In the genomic region with DNA sequence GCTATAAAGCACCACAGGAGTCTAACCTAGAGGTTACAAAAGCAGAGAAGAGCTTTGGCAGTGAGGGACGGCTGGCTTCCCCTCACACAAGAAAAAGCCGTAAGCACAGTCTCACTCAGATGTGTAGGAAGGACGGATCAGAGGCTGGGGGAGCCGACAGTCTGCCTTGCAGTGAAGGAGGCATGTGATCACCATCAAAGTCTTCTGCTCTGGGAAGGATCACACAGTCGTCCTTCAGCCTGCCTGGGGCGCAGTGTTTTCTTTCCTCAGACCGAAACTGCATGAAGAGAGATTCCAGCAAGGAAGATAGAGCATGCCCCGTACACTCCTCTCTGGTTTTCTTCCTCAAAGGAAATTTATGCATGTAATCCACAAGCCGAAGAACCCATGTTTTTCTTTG, we compare ENCODE assay signal across 14 cellular contexts. TPM values are rescaled to one million over a fixed set of nuclear protein-coding genes. Genes with fewer than 3 reads are reported as not detected.
DNase-seq lines count a peak whose midpoint lies in the region; ATAC-seq and TF ChIP-seq lines count a peak whose summit lies in the region.
"Had no signal": no experiment of that assay in that cellular context is flagged by ENCODE, and none has a peak within 500 bp of the region (broad histone marks: within the 10 kb centered on the region; RNA-seq: fewer than 3 reads in every experiment).

No MANE protein-coding gene starts in this region.

- no peak overlapping the region for H3K4me2 ChIP-seq in osteoblast (ENCODE audit: insufficient read depth, low read length)

- H3K27ac Mint-ChIP-seq in HFFc6, result no peak overlapping the region
- H3K27ac Mint-ChIP-seq: CD8-positive, alpha-beta T cell; T-helper 17 cell had no signal

- H3K36me3 ChIP-seq in cardiac muscle cell (peaks cover 30% of the 10 kb centered on the region), left ventricle myocardium inferior (peaks cover 6% of the 10 kb centered on the region), osteoblast (ENCODE audit: insufficient read depth, low read length) (peaks cover 44% of the 10 kb centered on the region)
- H3K36me3 ChIP-seq: thyroid gland had no signal

- peaks cover 11% of the 10 kb centered on the region for H3K4me1 Mint-ChIP-seq in HFFc6 (ENCODE audit: low read depth)
- H3K4me1 Mint-ChIP-seq: T-helper 17 cell had no signal

- no peak overlapping the region for H3K4me3 ChIP-seq in cardiac muscle cell
- peak overlapping the region; percentile 49 for H3K4me3 ChIP-seq in left ventricle myocardium inferior
- no peak overlapping the region for H3K4me3 ChIP-seq in osteoblast (ENCODE audit: insufficient read depth, low read length)
- H3K4me3 ChIP-seq: thyroid gland had no signal

- peak overlapping the region; percentile 83 for H3K27ac ChIP-seq in cardiac muscle cell
- peak overlapping the region; percentile 100 for H3K27ac ChIP-seq in left ventricle myocardium inferior (replicated peaks)
- H3K27ac ChIP-seq in osteoblast (ENCODE audit: low read depth, low read length), result peak overlapping the region; percentile 27
- H3K27ac ChIP-seq: thyroid gland had no signal

- H3K9me3 ChIP-seq in cardiac muscle cell (ENCODE audit: low read depth), result no peaks in the 10 kb centered on the region
- H3K9me3 ChIP-seq in left ventricle myocardium inferior (replicated peaks), result no peaks in the 10 kb centered on the region
- H3K9me3 ChIP-seq in osteoblast (ENCODE audit: low read depth, low read length), result no peaks in the 10 kb centered on the region
- H3K9me3 ChIP-seq: thyroid gland had no signal

- H3K36me3 Mint-ChIP-seq in HFFc6 (ENCODE audit: low read depth), result no peaks in the 10 kb centered on the region
- H3K36me3 Mint-ChIP-seq: CD8-positive, alpha-beta T cell had no signal

- peaks cover 32% of the 10 kb centered on the region for H4K20me1 ChIP-seq in osteoblast (ENCODE audit: insufficient read depth, low read length)

- DNase-seq in cardiac muscle cell (ENCODE audit: low read depth in 1 of 2, low spot score in 1 of 2) (peak; percentile 71 to 82), Right ventricle myocardium inferior (ENCODE audit: missing footprints) (no peak), left ventricle myocardium inferior (no peak), osteoblast (ENCODE audit: insufficient read length, low spot score, missing footprints) (no peak), NCI-H774 (lab: John Stamatoyannopoulos, UW) (no peak), NCI-H446 treated with DMSO at 0.1 percent for 48 hours (lab: John Stamatoyannopoulos, UW) (no peak), HFFc6 (no peak), NCI-H2081 treated with DMSO at 0.1 percent for 48 hours (lab: John Stamatoyannopoulos, UW) (no peak)
- DNase-seq: activated effector memory CD4-positive, alpha-beta T cell treated with anti-CD3 and anti-CD28 coated beads, Interleukin-2, amount 50 U/mL, for 16 hours; CD8-positive, alpha-beta T cell; Karpas-422; NCI-H1930; T-helper 17 cell; thyroid gland had no signal

- TF ChIP-seq CTCF in cardiac muscle cell (IDR thresholded peaks at IDR 0.05; ENCODE audit: low read depth, low read length) (no peak), left ventricle myocardium inferior (IDR thresholded peaks at IDR 0.05; ENCODE audit: borderline replicate concordance) (no peak), osteoblast (IDR thresholded peaks at IDR 0.05; ENCODE audit: extremely low read depth, low read depth, low read length) (no peak), HFFc6 (IDR thresholded peaks at IDR 0.05) (no peak)

- peaks cover 23% of the 10 kb centered on the region; the same call in 1 of the 2 replicates for H3K27me3 Mint-ChIP-seq in HFFc6 (ENCODE audit: insufficient read depth)

- H3K79me2 ChIP-seq in osteoblast (ENCODE audit: insufficient read depth, low read length), result peaks cover 40% of the 10 kb centered on the region

- ATAC-seq in Right ventricle myocardium inferior, result no peak
- ATAC-seq: CD8-positive, alpha-beta T cell; T-helper 17 cell had no signal

- H3K4me1 ChIP-seq in cardiac muscle cell (ENCODE audit: low read depth), result peaks cover 74% of the 10 kb centered on the region
- peaks cover 100% of the 10 kb centered on the region for H3K4me1 ChIP-seq in left ventricle myocardium inferior
- H3K4me1 ChIP-seq in osteoblast (ENCODE audit: insufficient read depth, low read length), result peaks cover 30% of the 10 kb centered on the region

- H2AFZ ChIP-seq in osteoblast (ENCODE audit: low read length), result no peak overlapping the region

- H3K27me3 ChIP-seq in cardiac muscle cell (no peaks in the 10 kb centered on the region), left ventricle myocardium inferior (ENCODE audit: low read depth) (no peaks in the 10 kb centered on the region), osteoblast (ENCODE audit: insufficient read depth, low read length) (no peaks in the 10 kb centered on the region)
- H3K27me3 ChIP-seq: thyroid gland had no signal

- H3K9me3 Mint-ChIP-seq in HFFc6, result no peaks in the 10 kb centered on the region
- H3K9me3 Mint-ChIP-seq: CD8-positive, alpha-beta T cell had no signal

- intact Hi-C loops in Right ventricle myocardium inferior (cut with DNase I), result no loop called here
- intact Hi-C loops in left ventricle myocardium inferior (cut with micrococcal nuclease), result no loop called here

- H3K4me3 Mint-ChIP-seq in HFFc6, result no peak overlapping the region
- H3K4me3 Mint-ChIP-seq: CD8-positive, alpha-beta T cell; T-helper 17 cell had no signal

RNA-seq across cellular contexts. Expression of gene GATA6, which starts 24.1 kb away (rescaled TPM):
- total RNA-seq in cardiac muscle cell (182 and 187 TPM in 2 replicates), Right ventricle myocardium inferior (56.3 TPM), left ventricle myocardium inferior (60.9 TPM), osteoblast (10.9 and 16.6 TPM in 2 replicates)
- polyA plus RNA-seq in cardiac muscle cell, result 104 and 126 TPM in 2 replicates
- 1 to 10 TPM in 4 of 6 experiments, under 1 TPM in 2; 0.28 to 1.8 (median 1.5) TPM for total RNA-seq in HFFc6 (2021; fragmentation: NEBNext Ultra II Directional; extraction: Animal tissue kit (Norgen Biotek cat#: 25700))
- total RNA-seq: T-helper 17 cell had no signal

Comparison
In these comparisons a context has a peak if more than half of its experiments do, and no peak if none do; other contexts are left out.
1. DNase-seq: peak in cardiac muscle cell (2 of 2); none in Right ventricle myocardium inferior (single experiment), left ventricle myocardium inferior (single experiment), osteoblast (single experiment), NCI-H774 (single experiment), NCI-H446 treated with DMSO at 0.1 percent for 48 hours (single experiment), HFFc6 (single experiment) and NCI-H2081 treated with DMSO at 0.1 percent for 48 hours (single experiment).
2. H3K27ac ChIP-seq: peak in every context shown above with its lines; median percentile 100 in left ventricle myocardium inferior; 83 in cardiac muscle cell; 27 in osteoblast.